In the genomic region with DNA sequence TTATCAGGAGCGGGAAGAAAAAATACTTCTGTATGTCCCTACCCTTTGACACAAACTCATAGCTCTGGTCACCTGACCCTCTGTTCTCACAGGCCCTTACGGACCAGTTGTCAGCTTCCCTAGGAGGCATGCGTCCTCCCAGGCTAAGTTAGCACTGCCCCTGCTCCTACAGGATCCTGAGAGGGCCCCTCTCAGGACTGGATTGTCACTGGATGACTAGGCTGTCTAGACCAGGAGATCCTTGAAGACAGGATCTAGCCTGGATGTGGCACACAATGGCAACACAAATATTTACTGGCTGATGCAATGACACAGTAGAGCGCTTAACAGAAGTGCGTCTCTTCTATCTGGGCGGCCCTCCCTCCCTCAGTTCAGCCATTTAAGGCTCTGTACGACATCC, we compare ENCODE assay signal across 15 cellular contexts. TPM values are rescaled to one million over a fixed set of nuclear protein-coding genes. Genes with fewer than 3 reads are reported as not detected.
"Had no signal": no experiment of that assay in that cellular context is flagged by ENCODE, and none has a peak within 500 bp of the region (broad histone marks: within the 10 kb centered on the region; RNA-seq: fewer than 3 reads in every experiment).

No MANE protein-coding gene starts in this region.

- H3K27me3 Mint-ChIP-seq: central memory CD8-positive, alpha-beta T cell; memory B cell had no signal

- H3K27ac Mint-ChIP-seq: activated T-helper 2 cell treated with anti-CD3 and anti-CD28 coated beads, Interferon-gamma antibody, Interleukin-2, Interleukin-4, amounts not matched to agents 10 μg/mL and 5 μg/mL and 100 μg/mL, durations not matched to agents 14 hours and 24 hours and 36 hours; memory B cell had no signal

- H3K9me3 Mint-ChIP-seq: activated T-helper 2 cell treated with anti-CD3 and anti-CD28 coated beads, Interferon-gamma antibody, Interleukin-2, Interleukin-4, amounts not matched to agents 10 μg/mL and 5 μg/mL and 100 μg/mL, durations not matched to agents 14 hours and 24 hours and 36 hours; central memory CD8-positive, alpha-beta T cell; memory B cell had no signal

- H3K4me3 Mint-ChIP-seq: central memory CD8-positive, alpha-beta T cell; memory B cell; nephron had no signal

- DNase-seq: activated CD4-positive, alpha-beta T cell treated with anti-CD3 and anti-CD28 coated beads, Interleukin-2, amount 50 U/mL, for 1 hour; activated naive CD4-positive, alpha-beta T cell treated with anti-CD3 and anti-CD28 coated beads, Interleukin-2, amount 50 U/mL, for 16 hours; adrenal gland; body of pancreas; effector memory CD4-positive, alpha-beta T cell; heart left ventricle; stimulated activated CD4-positive, alpha-beta T cell treated with anti-CD3 and anti-CD28 coated beads, Interleukin-12 subunit alpha, Interleukin-12 subunit beta, amount 100 ng/mL, for 4 hours; stimulated activated naive CD4-positive, alpha-beta T cell; substantia nigra; transverse colon had no signal

- ATAC-seq: body of pancreas, heart left ventricle had no signal

- H3K4me1 Mint-ChIP-seq: central memory CD8-positive, alpha-beta T cell; memory B cell had no signal

RNA-seq across cellular contexts. Expression of a gene that starts 7.7 kb away (rescaled TPM):
- total RNA-seq: activated T-helper 2 cell treated with anti-CD3 and anti-CD28 coated beads, Interferon-gamma antibody, Interleukin-2, Interleukin-4, amounts not matched to agents 10 μg/mL and 5 μg/mL and 100 μg/mL, durations not matched to agents 14 hours and 24 hours and 36 hours; body of pancreas had no signal

RNA-seq across cellular contexts. Expression of a gene that starts 59.4 kb away (rescaled TPM):
- total RNA-seq: body of pancreas, frontal cortex had no signal
